In the genomic region with DNA sequence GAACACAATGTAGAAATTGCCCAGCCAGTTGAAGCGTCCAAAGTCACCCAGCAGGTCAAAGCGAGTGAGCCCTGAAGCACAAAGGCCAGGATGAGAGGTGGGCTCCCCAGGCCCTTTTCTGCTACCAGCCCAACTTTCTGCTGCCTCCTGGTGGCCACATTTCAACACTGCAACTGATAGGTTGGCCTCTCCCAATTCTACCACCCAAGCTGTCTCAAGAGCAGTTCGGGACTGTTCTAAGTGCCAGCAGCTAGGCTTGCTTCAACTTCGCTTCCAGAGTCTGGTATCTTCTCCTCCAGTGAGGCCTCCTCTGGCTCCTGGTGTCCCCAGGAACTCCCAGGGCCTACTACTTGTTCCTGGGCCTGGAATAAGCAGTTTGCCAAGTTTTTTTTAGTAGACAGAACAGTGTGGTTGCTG, we compare ENCODE assay signal across 8 cellular contexts. TPM values are rescaled to one million over a fixed set of nuclear protein-coding genes. Genes with fewer than 3 reads are reported as not detected.
DNase-seq lines count a peak whose midpoint lies in the region; ATAC-seq, FAIRE-seq and TF ChIP-seq lines count a peak whose summit lies in the region.

No MANE protein-coding gene starts in this region.

- H3K36me3 Mint-ChIP-seq in activated CD8-positive, alpha-beta T cell treated with anti-CD3 and anti-CD28 coated beads, Interleukin-2, amount 10 ng/mL, durations not matched to agents 7 days and 5 days (ENCODE audit: low read depth) = peaks cover 14% of the 10 kb centered on the region
- H3K36me3 Mint-ChIP-seq in nephron progenitor cell (ENCODE audit: low read depth) (peaks cover 60% of the 10 kb centered on the region), type B pancreatic cell (peaks cover 36% of the 10 kb centered on the region)

- no peak overlapping the region for H3K9ac ChIP-seq in endothelial cell of umbilical vein (replicated peaks; ENCODE audit: extremely low read depth, insufficient read depth, low read length)

- no peak overlapping the region for H3K4me3 ChIP-seq in endothelial cell of umbilical vein (replicated peaks in 1 of 3; ENCODE audit: insufficient read depth in 1 of 3, low read depth in 1 of 3, low read length in 3 of 3)

- dilution Hi-C loops in endothelial cell of umbilical vein (cut with MboI; ENCODE audit: extremely low pct_ligation_motif_present, low sequenced_read_pairs) = no loop called here

- no peak overlapping the region for H3K27ac ChIP-seq in endothelial cell of umbilical vein (ENCODE audit: insufficient read depth, low read depth, low read length)

- H3K27me3 Mint-ChIP-seq in activated CD8-positive, alpha-beta T cell treated with anti-CD3 and anti-CD28 coated beads, Interleukin-2, amount 10 ng/mL, durations not matched to agents 7 days and 5 days (ENCODE audit: low read depth) = peaks cover 22% of the 10 kb centered on the region
- H3K27me3 Mint-ChIP-seq in nephron progenitor cell (ENCODE audit: low read depth, poor library complexity) = peaks cover 37% of the 10 kb centered on the region
- H3K27me3 Mint-ChIP-seq in type B pancreatic cell = peaks cover 32% of the 10 kb centered on the region

- peaks cover 4 to 41% of the 10 kb centered on the region in 2 experiments for H3K36me3 ChIP-seq in endothelial cell of umbilical vein (ENCODE audit: control insufficient read depth in 2 of 2, extremely low read depth in 1 of 2, insufficient read depth in 2 of 2, low read length in 2 of 2)

- no peak overlapping the region for H3K4me2 ChIP-seq in endothelial cell of umbilical vein (ENCODE audit: insufficient read depth, low read length)

- peaks cover 19% of the 10 kb centered on the region for H3K4me1 ChIP-seq in endothelial cell of umbilical vein (ENCODE audit: control insufficient read depth, extremely low read depth, insufficient read depth, low read length)

- peak; percentile 73 for FAIRE-seq in endothelial cell of umbilical vein (lab: Jason Lieb, UNC)

- peak; percentile 70 for ATAC-seq in activated CD8-positive, alpha-beta T cell treated with anti-CD3 and anti-CD28 coated beads, Interleukin-2, amount 10 ng/mL, durations not matched to agents 7 days and 5 days
- no peak for ATAC-seq in HG03135 (IDR thresholded peaks at IDR 0.05; ENCODE audit: unreplicated experiment)

- no peaks in the 10 kb centered on the region for H3K27me3 ChIP-seq in endothelial cell of umbilical vein (ENCODE audit: control insufficient read depth in 2 of 2, insufficient read depth in 2 of 2, low read length in 2 of 2)

- no peaks in the 10 kb centered on the region for H3K9me1 ChIP-seq in endothelial cell of umbilical vein (replicated peaks; ENCODE audit: control insufficient read depth, extremely low read depth, insufficient read depth, low read length)

- no peaks in the 10 kb centered on the region for H3K9me3 Mint-ChIP-seq in activated CD8-positive, alpha-beta T cell treated with anti-CD3 and anti-CD28 coated beads, Interleukin-2, amount 10 ng/mL, durations not matched to agents 7 days and 5 days (ENCODE audit: insufficient read depth)
- no peaks in the 10 kb centered on the region for H3K9me3 Mint-ChIP-seq in nephron progenitor cell
- H3K9me3 Mint-ChIP-seq in type B pancreatic cell = no peaks in the 10 kb centered on the region

- BruUV-seq in endothelial cell of umbilical vein (replicated peaks; lab: Mats Ljungman, UMichigan) = no TSS peak

- DNase-seq in NCI-H2081 (lab: John Stamatoyannopoulos, UW) (peak; percentile 26 to 31), NCI-H2081 treated with DMSO at 0.1 percent for 48 hours (lab: John Stamatoyannopoulos, UW) (no peak), NCI-H1694 treated with DMSO at 0.1 percent for 48 hours (lab: John Stamatoyannopoulos, UW) (peak; percentile 4), endothelial cell of umbilical vein (ENCODE audit: low read depth, low spot score) (peak; percentile 58), nephron progenitor cell (peak; percentile 75), type B pancreatic cell (ENCODE audit: extremely low spot score, unreplicated experiment) (no peak)
- peak; percentile 75 for DNase-seq in activated CD8-positive, alpha-beta T cell treated with anti-CD3 and anti-CD28 coated beads, Interleukin-2, amount 10 ng/mL, durations not matched to agents 7 days and 5 days

- intact Hi-C loops in endothelial cell of umbilical vein (cut with micrococcal nuclease) = loop anchor here (1.0 kb wide), 2 partner anchors 10 to 34 kb away; no protein-coding TSS in a partner anchor

- H3K27ac Mint-ChIP-seq in activated CD8-positive, alpha-beta T cell treated with anti-CD3 and anti-CD28 coated beads, Interleukin-2, amount 10 ng/mL, durations not matched to agents 7 days and 5 days = no peak overlapping the region
- H3K27ac Mint-ChIP-seq in nephron progenitor cell (no peak overlapping the region), type B pancreatic cell (no peak overlapping the region)

- CTCF ChIA-PET in activated CD8-positive, alpha-beta T cell treated with anti-CD3 and anti-CD28 coated beads, Interleukin-2, amount 10 ng/mL, durations not matched to agents 7 days and 5 days (lab: Charles Lee) = interaction anchor here (0.7 to 12.1 kb wide), 25 partner anchors 11 to 154 kb away, joined by 3 to 242 read pairs (median 5); a partner anchor contains a TSS
- CTCF ChIA-PET in endothelial cell of umbilical vein (lab: Charles Lee) = interaction anchor here (0.6 to 11.7 kb wide), 20 partner anchors 8 to 140 kb away, joined by 3 to 188 read pairs (median 6); a partner anchor contains a TSS

- TF ChIP-seq CTCF in endothelial cell of umbilical vein (IDR thresholded peaks at IDR 0.05; ENCODE audit: extremely low read depth in 1 of 2, insufficient read depth in 1 of 2, low read depth in 1 of 2, low read length in 2 of 2) (peak; percentile 81 to 91), nephron progenitor cell (IDR thresholded peaks at IDR 0.05) (peak; percentile 80), type B pancreatic cell (conservative IDR thresholded peaks at IDR 0.05) (peak; percentile 88)

- TF ChIP-seq POLR2A in endothelial cell of umbilical vein (IDR thresholded peaks at IDR 0.05; ENCODE audit: low read depth, low read length) = no peak

- no peaks in the 10 kb centered on the region for H3K9me3 ChIP-seq in endothelial cell of umbilical vein (replicated peaks; ENCODE audit: control insufficient read depth, insufficient read depth, low read length)

- POLR2A ChIA-PET in activated CD8-positive, alpha-beta T cell treated with anti-CD3 and anti-CD28 coated beads, Interleukin-2, amount 10 ng/mL, durations not matched to agents 7 days and 5 days (lab: Charles Lee) = interaction anchor here (1.7 to 15.7 kb wide), 2 partner anchors 9 to 31 kb away, joined by 6 to 165 read pairs; a partner anchor contains a TSS
- POLR2A ChIA-PET in endothelial cell of umbilical vein (lab: Charles Lee) = interaction anchor here (0.8 to 1.5 kb wide), 2 partner anchors 10 to 12 kb away, joined by 5 to 7 read pairs; no protein-coding TSS in a partner anchor

- H3K4me1 Mint-ChIP-seq in activated CD8-positive, alpha-beta T cell treated with anti-CD3 and anti-CD28 coated beads, Interleukin-2, amount 10 ng/mL, durations not matched to agents 7 days and 5 days (ENCODE audit: low read depth) = peaks cover 13% of the 10 kb centered on the region
- H3K4me1 Mint-ChIP-seq in nephron progenitor cell (peaks cover 22% of the 10 kb centered on the region), type B pancreatic cell (ENCODE audit: unreplicated experiment) (peaks cover 6% of the 10 kb centered on the region)

- no peaks in the 10 kb centered on the region for H4K20me1 ChIP-seq in endothelial cell of umbilical vein (replicated peaks; ENCODE audit: control insufficient read depth, extremely low read depth, insufficient read depth, low read length)

- no peaks in the 10 kb centered on the region for H3K79me2 ChIP-seq in endothelial cell of umbilical vein (ENCODE audit: control insufficient read depth, insufficient read depth, low read length)

- H3K4me3 Mint-ChIP-seq in activated CD8-positive, alpha-beta T cell treated with anti-CD3 and anti-CD28 coated beads, Interleukin-2, amount 10 ng/mL, durations not matched to agents 7 days and 5 days = no peak overlapping the region
- H3K4me3 Mint-ChIP-seq in nephron progenitor cell = no peak overlapping the region
- H3K4me3 Mint-ChIP-seq in type B pancreatic cell = no peak overlapping the region

- no peak overlapping the region for H2AFZ ChIP-seq in endothelial cell of umbilical vein (ENCODE audit: low read depth, low read length)

RNA-seq across cellular contexts. Expression of a gene that starts 3.4 kb away (rescaled TPM):
- under 1 TPM in 1 of 2 experiments, not detected in 1; 0.16 TPM for total RNA-seq in activated CD8-positive, alpha-beta T cell treated with anti-CD3 and anti-CD28 coated beads, Interleukin-2, amount 10 ng/mL, durations not matched to agents 7 days and 5 days
- 3.3 and 3.9 TPM in 2 replicates for total RNA-seq in endothelial cell of umbilical vein
- polyA plus RNA-seq in endothelial cell of umbilical vein = 2.9 and 4.2 TPM in 2 replicates
- polyA plus RNA-seq in endothelial cell of umbilical vein (2011; cell fraction: cytosol; rRNA removed) = 1.7 and 3.0 TPM in 2 replicates
- 1.4 and 1.8 TPM in 2 replicates for polyA plus RNA-seq in endothelial cell of umbilical vein (2011; cell fraction: nucleus; rRNA removed)
- 1.7 and 2.6 TPM in 2 replicates for polyA plus RNA-seq in endothelial cell of umbilical vein (2012)
- 1.5 and 3.0 TPM in 2 replicates for polyA minus RNA-seq in endothelial cell of umbilical vein
- not detected for polyA minus RNA-seq in endothelial cell of umbilical vein (2011; cell fraction: cytosol; rRNA and poly(A)+ RNA removed)
- polyA minus RNA-seq in endothelial cell of umbilical vein (2011; cell fraction: nucleus; rRNA and poly(A)+ RNA removed) = 1.3 and 1.5 TPM in 2 replicates
- 0.56 TPM in 1 of 2 replicates, not detected in the other for total RNA-seq in type B pancreatic cell (ENCODE audit: low replicate concordance)

RNA-seq across cellular contexts. Expression of a gene that starts 12.6 kb away (rescaled TPM):
- 10 to 100 TPM; 35.8 to 37.8 TPM for total RNA-seq in activated CD8-positive, alpha-beta T cell treated with anti-CD3 and anti-CD28 coated beads, Interleukin-2, amount 10 ng/mL, durations not matched to agents 7 days and 5 days
- total RNA-seq in endothelial cell of umbilical vein (92.8 and 106 TPM in 2 replicates), type B pancreatic cell (ENCODE audit: low replicate concordance) (101 and 105 TPM in 2 replicates)
- polyA plus RNA-seq in endothelial cell of umbilical vein = 78.3 and 99.1 TPM in 2 replicates
- 41.6 and 57.0 TPM in 2 replicates for polyA plus RNA-seq in endothelial cell of umbilical vein (2011; cell fraction: cytosol; rRNA removed)
- polyA plus RNA-seq in endothelial cell of umbilical vein (2011; cell fraction: nucleus; rRNA removed) = 340 and 481 TPM in 2 replicates
- 78.3 and 84.6 TPM in 2 replicates for polyA plus RNA-seq in endothelial cell of umbilical vein (2012)
- polyA minus RNA-seq in endothelial cell of umbilical vein = 172 and 185 TPM in 2 replicates
- polyA minus RNA-seq in endothelial cell of umbilical vein (2011; cell fraction: cytosol; rRNA and poly(A)+ RNA removed) = 5.4 TPM
- 110 and 154 TPM in 2 replicates for polyA minus RNA-seq in endothelial cell of umbilical vein (2011; cell fraction: nucleus; rRNA and poly(A)+ RNA removed)

RNA-seq across cellular contexts. Expression of a gene that starts 28.3 kb away (rescaled TPM):
- 1 to 10 TPM; 9.5 to 9.9 TPM for total RNA-seq in activated CD8-positive, alpha-beta T cell treated with anti-CD3 and anti-CD28 coated beads, Interleukin-2, amount 10 ng/mL, durations not matched to agents 7 days and 5 days
- total RNA-seq in endothelial cell of umbilical vein (2.3 and 2.6 TPM in 2 replicates), type B pancreatic cell (ENCODE audit: low replicate concordance) (0.88 and 1.8 TPM in 2 replicates)
- polyA plus RNA-seq in endothelial cell of umbilical vein = 2.2 and 2.7 TPM in 2 replicates
- 1.7 and 2.1 TPM in 2 replicates for polyA plus RNA-seq in endothelial cell of umbilical vein (2011; cell fraction: cytosol; rRNA removed)
- 1.6 and 2.2 TPM in 2 replicates for polyA plus RNA-seq in endothelial cell of umbilical vein (2011; cell fraction: nucleus; rRNA removed)
- polyA plus RNA-seq in endothelial cell of umbilical vein (2012) = 2.0 and 2.6 TPM in 2 replicates
- polyA minus RNA-seq in endothelial cell of umbilical vein = 1.5 TPM in 1 of 2 replicates, not detected in the other
- 2.7 TPM for polyA minus RNA-seq in endothelial cell of umbilical vein (2011; cell fraction: cytosol; rRNA and poly(A)+ RNA removed)
- polyA minus RNA-seq in endothelial cell of umbilical vein (2011; cell fraction: nucleus; rRNA and poly(A)+ RNA removed) = 0.63 TPM in 1 of 2 replicates, not detected in the other

RNA-seq across cellular contexts. Expression of a gene that starts 33.2 kb away (rescaled TPM):
- 1,000 to 10,000 TPM; 2,302 to 2,333 TPM for total RNA-seq in activated CD8-positive, alpha-beta T cell treated with anti-CD3 and anti-CD28 coated beads, Interleukin-2, amount 10 ng/mL, durations not matched to agents 7 days and 5 days
- total RNA-seq in endothelial cell of umbilical vein (2,228 and 2,245 TPM in 2 replicates), type B pancreatic cell (ENCODE audit: low replicate concordance) (664 and 1,458 TPM in 2 replicates)
- polyA plus RNA-seq in endothelial cell of umbilical vein = 5,362 and 5,535 TPM in 2 replicates
- polyA plus RNA-seq in endothelial cell of umbilical vein (2011; cell fraction: cytosol; rRNA removed) = 3,501 and 4,863 TPM in 2 replicates
- polyA plus RNA-seq in endothelial cell of umbilical vein (2011; cell fraction: nucleus; rRNA removed) = 1,748 and 1,873 TPM in 2 replicates
- 1,739 and 2,630 TPM in 2 replicates for polyA plus RNA-seq in endothelial cell of umbilical vein (2012)
- polyA minus RNA-seq in endothelial cell of umbilical vein = 3,873 and 4,381 TPM in 2 replicates
- polyA minus RNA-seq in endothelial cell of umbilical vein (2011; cell fraction: cytosol; rRNA and poly(A)+ RNA removed) = 1,513 TPM
- polyA minus RNA-seq in endothelial cell of umbilical vein (2011; cell fraction: nucleus; rRNA and poly(A)+ RNA removed) = 672 and 794 TPM in 2 replicates

RNA-seq across cellular contexts. Expression of a gene that starts 37.4 kb away (rescaled TPM):
- total RNA-seq in activated CD8-positive, alpha-beta T cell treated with anti-CD3 and anti-CD28 coated beads, Interleukin-2, amount 10 ng/mL, durations not matched to agents 7 days and 5 days = 100 to 1,000 TPM; 113 TPM
- 106 and 120 TPM in 2 replicates for total RNA-seq in endothelial cell of umbilical vein
- 11.5 and 15.1 TPM in 2 replicates for polyA plus RNA-seq in endothelial cell of umbilical vein
- 23.2 and 26.0 TPM in 2 replicates for polyA plus RNA-seq in endothelial cell of umbilical vein (2011; cell fraction: cytosol; rRNA removed)
- polyA plus RNA-seq in endothelial cell of umbilical vein (2011; cell fraction: nucleus; rRNA removed) = 85.9 and 110 TPM in 2 replicates
- polyA plus RNA-seq in endothelial cell of umbilical vein (2012) = 40.1 and 45.3 TPM in 2 replicates
- polyA minus RNA-seq in endothelial cell of umbilical vein = 46.9 and 49.0 TPM in 2 replicates
- polyA minus RNA-seq in endothelial cell of umbilical vein (2011; cell fraction: cytosol; rRNA and poly(A)+ RNA removed) = 31.9 TPM
- 43.5 and 55.7 TPM in 2 replicates for polyA minus RNA-seq in endothelial cell of umbilical vein (2011; cell fraction: nucleus; rRNA and poly(A)+ RNA removed)
- total RNA-seq in type B pancreatic cell (ENCODE audit: low replicate concordance) = 95.4 and 97.6 TPM in 2 replicates

Comparison
In these comparisons a context has a peak if more than half of its experiments do, and no peak if none do; other contexts are left out.
1. DNase-seq: peak in NCI-H2081 (2 of 2), NCI-H1694 treated with DMSO at 0.1 percent for 48 hours (single experiment), activated CD8-positive, alpha-beta T cell treated with anti-CD3 and anti-CD28 coated beads, Interleukin-2, amount 10 ng/mL, durations not matched to agents 7 days and 5 days (single experiment), endothelial cell of umbilical vein (single experiment) and nephron progenitor cell (single experiment); none in NCI-H2081 treated with DMSO at 0.1 percent for 48 hours (single experiment) and type B pancreatic cell (single experiment).
2. Peak in every context shown above with its lines, with median percentiles within 50 percentile points of each other: CTCF ChIP-seq.